In genomic region chr3:143127801-143128200, GRCh38 we compare ENCODE assay signal across 29 cellular contexts.
"Had no signal": no experiment of that assay in that cellular context is flagged by ENCODE, and none has a peak within 500 bp of the region (broad histone marks: within the 10 kb centered on the region; RNA-seq: fewer than 3 reads in every experiment).

No MANE protein-coding gene starts in this region.

- H3K27ac ChIP-seq: SJCRH30, SK-N-MC, WERI-Rb-1 had no signal

- H3K4me3 Mint-ChIP-seq: activated CD4-positive, alpha-beta memory T cell treated with anti-CD3 and anti-CD28 coated beads, Interleukin-2, amount 10 ng/mL, durations not matched to agents 7 days and 5 days; activated CD8-positive, alpha-beta memory T cell treated with anti-CD3 and anti-CD28 coated beads, Interleukin-2, amount 10 ng/mL, durations not matched to agents 7 days and 5 days; activated naive CD4-positive, alpha-beta T cell treated with anti-CD3 and anti-CD28 coated beads, Interleukin-2, amount 10 ng/mL, durations not matched to agents 7 days and 5 days; activated naive CD8-positive, alpha-beta T cell; activated naive CD8-positive, alpha-beta T cell treated with anti-CD3 and anti-CD28 coated beads, Interleukin-2, amount 50 U/mL, for 24 hours had no signal

- DNase-seq: activated CD4-positive, alpha-beta memory T cell treated with anti-CD3 and anti-CD28 coated beads, Interleukin-2, amount 10 ng/mL, durations not matched to agents 7 days and 5 days; activated CD4-positive, alpha-beta T cell treated with anti-CD3 and anti-CD28 coated beads for 1 hour; activated CD4-positive, alpha-beta T cell treated with anti-CD3 and anti-CD28 coated beads for 48 hours; activated CD4-positive, CD25-positive, alpha-beta regulatory T cell; activated CD8-positive, alpha-beta memory T cell treated with anti-CD3 and anti-CD28 coated beads for 24 hours; activated CD8-positive, alpha-beta memory T cell treated with anti-CD3 and anti-CD28 coated beads, Interleukin-2, amount 10 ng/mL, durations not matched to agents 7 days and 5 days; activated CD8-positive, alpha-beta memory T cell treated with anti-CD3 and anti-CD28 coated beads, Interleukin-2, amount 50 U/mL, for 48 hours; activated effector memory CD4-positive, alpha-beta T cell treated with Interleukin-2 at 50 U/mL for 16 hours; activated naive CD4-positive, alpha-beta T cell treated with anti-CD3 and anti-CD28 coated beads, Interleukin-2, amount 10 ng/mL, durations not matched to agents 7 days and 5 days; activated naive CD8-positive, alpha-beta T cell treated with anti-CD3 and anti-CD28 coated beads, Interleukin-2, amount 50 U/mL, for 24 hours; activated T-cell treated with anti-CD3 and anti-CD28 coated beads, Interleukin-2, amount 50 U/mL, for 48 hours; anterior cingulate cortex; central memory CD4-positive, alpha-beta T cell; MM.1S; NCI-H1092; NCI-H1436 treated with DMSO at 0.1 percent for 48 hours; NCI-H1694 treated with DMSO at 0.1 percent for 48 hours; NCI-H2029; NCI-H345; NCI-H524 treated with DMSO at 0.1 percent for 48 hours; SHP77; SJCRH30; T1000; WERI-Rb-1 had no signal

- H3K27ac Mint-ChIP-seq: activated CD4-positive, alpha-beta memory T cell treated with anti-CD3 and anti-CD28 coated beads, Interleukin-2, amount 10 ng/mL, durations not matched to agents 7 days and 5 days; activated CD8-positive, alpha-beta memory T cell treated with anti-CD3 and anti-CD28 coated beads, Interleukin-2, amount 10 ng/mL, durations not matched to agents 7 days and 5 days; activated naive CD4-positive, alpha-beta T cell treated with anti-CD3 and anti-CD28 coated beads, Interleukin-2, amount 10 ng/mL, durations not matched to agents 7 days and 5 days; brain had no signal

- H3K36me3 Mint-ChIP-seq: activated naive CD4-positive, alpha-beta T cell treated with anti-CD3 and anti-CD28 coated beads, Interleukin-2, amount 10 ng/mL, durations not matched to agents 7 days and 5 days; activated naive CD8-positive, alpha-beta T cell; brain had no signal

- H3K27me3 ChIP-seq: SJCRH30 had no signal

- H3K27me3 Mint-ChIP-seq: activated naive CD8-positive, alpha-beta T cell; activated naive CD8-positive, alpha-beta T cell treated with anti-CD3 and anti-CD28 coated beads, Interleukin-2, amount 50 U/mL, for 24 hours had no signal

- H3K4me3 ChIP-seq: SJCRH30, SK-N-MC had no signal

- H3K4me1 ChIP-seq: SJCRH30 had no signal

- FAIRE-seq: bronchial epithelial cell had no signal

- H3K9me3 Mint-ChIP-seq: activated CD4-positive, alpha-beta memory T cell treated with anti-CD3 and anti-CD28 coated beads, Interleukin-2, amount 10 ng/mL, durations not matched to agents 7 days and 5 days; activated naive CD4-positive, alpha-beta T cell treated with anti-CD3 and anti-CD28 coated beads, Interleukin-2, amount 10 ng/mL, durations not matched to agents 7 days and 5 days; activated naive CD8-positive, alpha-beta T cell treated with anti-CD3 and anti-CD28 coated beads, Interleukin-2, amount 50 U/mL, for 24 hours had no signal

- ATAC-seq: activated CD8-positive, alpha-beta memory T cell treated with anti-CD3 and anti-CD28 coated beads, Interleukin-2, amount 10 ng/mL, durations not matched to agents 7 days and 5 days; activated naive CD8-positive, alpha-beta T cell treated with anti-CD3 and anti-CD28 coated beads, Interleukin-2, amount 50 U/mL, for 24 hours; Panc1 had no signal

- H3K36me3 ChIP-seq: SJCRH30, WERI-Rb-1 had no signal

- H3K9me3 ChIP-seq: SJCRH30 had no signal
